Comparison of ENCODE assay signal across 25 cellular contexts in the genomic region with DNA sequence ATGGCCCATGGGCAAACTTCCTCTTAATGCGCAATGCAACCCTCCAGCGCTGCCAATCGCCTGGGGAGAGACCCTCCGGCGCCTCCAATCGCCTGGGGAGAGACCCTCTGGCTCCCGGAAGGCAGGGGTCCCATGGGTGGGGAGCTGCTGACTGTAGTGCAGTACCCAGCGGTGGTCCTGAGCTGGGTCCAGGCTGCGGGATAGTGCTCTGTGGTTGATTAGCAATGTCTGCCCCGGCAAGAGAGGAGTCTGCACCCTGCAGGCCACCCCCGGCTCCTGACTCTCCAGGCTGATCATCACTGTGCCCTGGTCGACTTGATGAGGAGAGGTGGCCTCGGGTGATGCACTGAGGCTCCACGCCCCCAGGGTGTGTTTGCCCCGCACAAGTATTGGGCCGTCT. TPM values are rescaled to one million over a fixed set of nuclear protein-coding genes. Genes with fewer than 3 reads are reported as not detected.
A peak's percentile ranks its signal among the peaks of the same experiment; 100 is the strongest.
DNase-seq lines count a peak whose midpoint lies in the region; ATAC-seq, FAIRE-seq and TF ChIP-seq lines count a peak whose summit lies in the region.
"Had no signal": no experiment of that assay in that cellular context is flagged by ENCODE, and none has a peak within 500 bp of the region (broad histone marks: within the 10 kb centered on the region; RNA-seq: fewer than 3 reads in every experiment).

No MANE protein-coding gene starts in this region.

- TF ChIP-seq RAD21 in K562 (CRISPR knock-in tag; conservative IDR thresholded peaks at IDR 0.05 in 1 of 2, IDR thresholded peaks at IDR 0.05 in 1 of 2): peak in 1 of 2 experiments; percentile 17; a peak in 1 of 4 replicates

- H3K36me3 ChIP-seq in left ventricle myocardium inferior (no peaks in the 10 kb centered on the region), K562 (ENCODE audit: control insufficient read depth, insufficient read depth, low read length) (no peaks in the 10 kb centered on the region)
- H3K36me3 ChIP-seq: heart left ventricle, SJSA1, vagina had no signal

- H3K9me3 Mint-ChIP-seq in T-helper 2 cell treated with Interferon-gamma antibody and Interleukin-4, amounts not matched to agents 5 μg/mL and 100 μg/mL, for 36 hours: peaks cover 10% of the 10 kb centered on the region
- H3K9me3 Mint-ChIP-seq: CD8-positive, alpha-beta T cell had no signal

- H3K9me1 ChIP-seq in K562 (ENCODE audit: control insufficient read depth, insufficient read depth, low read length): peaks cover 3% of the 10 kb centered on the region

- peaks cover 3% of the 10 kb centered on the region for H3K4me1 Mint-ChIP-seq in T-helper 2 cell treated with Interferon-gamma antibody and Interleukin-4, amounts not matched to agents 5 μg/mL and 100 μg/mL, for 36 hours (ENCODE audit: low read depth)

- no TSS peak for BruUV-seq in K562 (replicated peaks; lab: Mats Ljungman, UMichigan)

- TF ChIP-seq EP300 in K562 (IDR thresholded peaks at IDR 0.05; ENCODE audit: low read length): no peak

- TF ChIP-seq POLR2A in K562 (conservative IDR thresholded peaks at IDR 0.05): no peak

- FAIRE-seq in K562 (lab: Jason Lieb, UNC): no peak
- FAIRE-seq: TTC549 had no signal

- POLR2A ChIA-PET in K562 (lab: Yijun Ruan, JAX): no interaction called here

- intact Hi-C loops in Right ventricle myocardium superior (cut with DNase I): no loop called here
- intact Hi-C loops in left ventricle myocardium inferior (cut with micrococcal nuclease): no loop called here
- intact Hi-C loops in K562 (cut with micrococcal nuclease): no loop called here

- in situ Hi-C loops in K562 (cut with MboI): no loop called here

- no peak for TF ChIP-seq CTCF in left ventricle myocardium inferior (IDR thresholded peaks at IDR 0.05; ENCODE audit: borderline replicate concordance)
- TF ChIP-seq CTCF in K562 (IDR thresholded peaks at IDR 0.05 in 2 of 3, conservative IDR thresholded peaks at IDR 0.05 in 1 of 3; ENCODE audit: insufficient read depth in 2 of 3, low read depth in 1 of 3, low read length in 3 of 3): peak; percentile 27 to 42 (median 40); a peak in 3 of 6 replicates

- no peak overlapping the region for H2AFZ ChIP-seq in K562 (ENCODE audit: low read depth, low read length)

- no peak overlapping the region for H3K4me3 Mint-ChIP-seq in T-helper 2 cell treated with Interferon-gamma antibody and Interleukin-4, amounts not matched to agents 5 μg/mL and 100 μg/mL, for 36 hours
- H3K4me3 Mint-ChIP-seq: B cell; CD8-positive, alpha-beta T cell; stimulated activated naive CD8-positive, alpha-beta T cell treated with anti-CD3 and anti-CD28 coated beads, Interleukin-15, Interleukin-2, amounts not matched to agents 100 ng/mL and 50 ng/mL, for 24 hours had no signal

- no peaks in the 10 kb centered on the region for H3K36me3 Mint-ChIP-seq in T-helper 2 cell treated with Interferon-gamma antibody and Interleukin-4, amounts not matched to agents 5 μg/mL and 100 μg/mL, for 36 hours (ENCODE audit: low read depth)
- H3K36me3 Mint-ChIP-seq: CD8-positive, alpha-beta T cell had no signal

- H3K4me1 ChIP-seq in left ventricle myocardium inferior (no peaks in the 10 kb centered on the region), K562 (replicated peaks in 1 of 2; ENCODE audit: control insufficient read depth in 2 of 2, insufficient read depth in 2 of 2, low read length in 2 of 2) (peaks cover 13 to 57% of the 10 kb centered on the region in 2 experiments)
- H3K4me1 ChIP-seq: heart left ventricle, psoas muscle had no signal

- CTCF ChIA-PET in K562 (lab: Yijun Ruan, JAX; ENCODE audit: low intra/inter-chr PET ratio): no interaction called here

- no peaks in the 10 kb centered on the region for H3K27me3 Mint-ChIP-seq in T-helper 2 cell treated with Interferon-gamma antibody and Interleukin-4, amounts not matched to agents 5 μg/mL and 100 μg/mL, for 36 hours (ENCODE audit: low read depth)

- H3K4me3 ChIP-seq in left ventricle myocardium inferior (no peak overlapping the region), K562 (no peak overlapping the region)
- H3K4me3 ChIP-seq: heart left ventricle, psoas muscle, SJSA1, vagina had no signal

- H4K20me1 ChIP-seq in K562 (replicated peaks; ENCODE audit: control insufficient read depth, insufficient read depth, low read length): no peaks in the 10 kb centered on the region

- DNase-seq in Right ventricle myocardium superior (peak; percentile 29), left ventricle myocardium inferior (no peak), K562 (ENCODE audit: extremely low read depth in 1 of 4, low spot score in 3 of 4) (peak in 2 of 4 experiments; percentile 31 to 34), iPS DF 19.7 (ENCODE audit: low read depth, low spot score) (peak; percentile 40), NCI-H2171 treated with DMSO at 0.1 percent for 48 hours (lab: John Stamatoyannopoulos, UW) (no peak)
- no peak for DNase-seq in activated effector memory CD4-positive, alpha-beta T cell treated with Interleukin-2 at 50 U/mL for 16 hours
- DNase-seq in stimulated activated CD4-positive, alpha-beta T cell treated with anti-CD3 and anti-CD28 coated beads, Interleukin-15, amount 100 ng/mL, for 24 hours: no peak
- no peak for DNase-seq in T-helper 2 cell treated with Interferon-gamma antibody and Interleukin-4, amounts not matched to agents 5 μg/mL and 100 μg/mL, for 36 hours (ENCODE audit: low spot score)
- DNase-seq: activated CD4-positive, alpha-beta T cell treated with anti-CD3 and anti-CD28 coated beads for 1 hour; activated gamma-delta T cell; activated T-cell treated with anti-CD3 and anti-CD28 coated beads, Interleukin-2, amount 50 U/mL, for 1 hour; NCI-H1105 treated with DMSO at 0.1 percent for 48 hours; NCI-H2029; NCI-H2227 treated with DMSO at 0.1 percent for 48 hours; T-helper 1 cell had no signal

- no peak overlapping the region for H3K4me2 ChIP-seq in K562 (ENCODE audit: insufficient read depth, low read length)

- H3K9me3 ChIP-seq in left ventricle myocardium inferior (replicated peaks) (peaks cover 4% of the 10 kb centered on the region), K562 (replicated peaks; ENCODE audit: control insufficient read depth, insufficient read depth, low read depth, low read length) (peaks cover 10% of the 10 kb centered on the region)
- H3K9me3 ChIP-seq: psoas muscle, vagina had no signal

- H3K9ac ChIP-seq in K562 (ENCODE audit: insufficient read depth in 1 of 2, low read depth in 2 of 2, low read length in 2 of 2): no peak overlapping the region

- ATAC-seq in Right ventricle myocardium superior (ENCODE audit: poor library complexity) (no peak), K562 (peak; percentile 76)
- ATAC-seq: CD8-positive, alpha-beta T cell; heart left ventricle; left lobe of liver; psoas muscle had no signal

- H3K27ac Mint-ChIP-seq in T-helper 2 cell treated with Interferon-gamma antibody and Interleukin-4, amounts not matched to agents 5 μg/mL and 100 μg/mL, for 36 hours: no peak overlapping the region
- H3K27ac Mint-ChIP-seq: B cell; CD8-positive, alpha-beta T cell; stimulated activated naive CD8-positive, alpha-beta T cell treated with anti-CD3 and anti-CD28 coated beads, Interleukin-15, Interleukin-2, amounts not matched to agents 100 ng/mL and 50 ng/mL, for 24 hours had no signal

- 59% methylated on average over 14 of the region's 16 CpGs for WGBS in K562 (ENCODE audit: insufficient coverage, low coverage, missing lambda C conversion rate)

- no peaks in the 10 kb centered on the region for H3K79me2 ChIP-seq in K562 (ENCODE audit: control insufficient read depth, insufficient read depth, low read length)

- H3K27ac ChIP-seq in left ventricle myocardium inferior (replicated peaks) (no peak overlapping the region), K562 (ENCODE audit: extremely low read depth, low read depth, low read length) (no peak overlapping the region)
- H3K27ac ChIP-seq: epithelial cell of prostate, heart left ventricle, psoas muscle, SJSA1, vagina had no signal

- peaks cover 38% of the 10 kb centered on the region for H3K27me3 ChIP-seq in left ventricle myocardium inferior (ENCODE audit: low read depth)
- H3K27me3 ChIP-seq in K562 (ENCODE audit: control insufficient read depth in 2 of 2, insufficient read depth in 2 of 2, low read length in 2 of 2): 0 out of 5 replicates have a peak, but pooled peaks cover 0 to 4% of the 10 kb centered on the region in 2 experiments
- H3K27me3 ChIP-seq: heart left ventricle, SJSA1, vagina had no signal

TF ChIP-seq in K562, 482 proteins besides CTCF, POLR2A, EP300 and RAD21 (continues in another document):
- TF ChIP-seq SMARCE1 (IDR thresholded peaks at IDR 0.05) (no peak), ARID3A (IDR thresholded peaks at IDR 0.05; ENCODE audit: borderline replicate concordance, low read depth, low read length) (no peak)

RNA-seq across cellular contexts. Expression of gene ZNF469, which starts 44.6 kb away (rescaled TPM):
- total RNA-seq in Right ventricle myocardium superior: 0.94 TPM
- total RNA-seq in left ventricle myocardium inferior: 0.74 TPM
- total RNA-seq in K562 (2011; cell fraction: chromatin; rRNA removed; ENCODE audit: low replicate concordance): 0.04 and 0.09 TPM in 2 replicates
- 0.13 and 0.17 TPM in 2 replicates for total RNA-seq in K562 (2011; cell fraction: nucleolus; rRNA removed)
- under 0.01 and 0.08 TPM in 2 replicates for total RNA-seq in K562 (2011; cell fraction: nucleoplasm; rRNA removed)
- total RNA-seq in K562 (2014; rRNA removed): under 0.01 TPM in 1 of 2 replicates, not detected in the other
- not detected in 2 replicates for total RNA-seq in K562 (2014; rRNA removed; fragmentation: Illumina TruSeq; extraction: Trizol)
- not detected in 2 replicates for total RNA-seq in K562 (2015; rRNA removed; fragmentation: Illumina TruSeq; extraction: Trizol)
- 0.02 and 0.04 TPM in 2 replicates for total RNA-seq in K562 (2021)
- not detected in 2 replicates for polyA plus RNA-seq in K562 (2011; rRNA removed)
- polyA plus RNA-seq in K562 (2011; cell fraction: cytosol; rRNA removed): under 0.01 and 0.01 TPM in 2 replicates
- polyA plus RNA-seq in K562 (2011; cell fraction: nucleus; rRNA removed): 0.01 and 0.03 TPM in 2 replicates
- 0.01 TPM in 2 replicates for polyA plus RNA-seq in K562 (2012)
- polyA plus RNA-seq in K562 (2014; fragmentation: Illumina TruSeq; extraction: Trizol): 0.01 TPM in 1 of 2 replicates, not detected in the other
- not detected for polyA plus RNA-seq in K562 (2014; fragmentation: Nextera tagmentation; extraction: Ambion mirVana)
- 0.01 TPM in 1 of 2 replicates, not detected in the other for polyA plus RNA-seq in K562 (2014; rRNA removed)
- polyA minus RNA-seq in K562 (2011; rRNA and poly(A)+ RNA removed): under 0.01 and 0.04 TPM in 2 replicates
- polyA minus RNA-seq in K562 (2011; cell fraction: cytosol; rRNA and poly(A)+ RNA removed): 0.09 and 0.10 TPM in 2 replicates
- polyA minus RNA-seq in K562 (2011; cell fraction: nucleus; rRNA and poly(A)+ RNA removed): under 0.01 and 0.11 TPM in 2 replicates

Comparison
In these comparisons a context has a peak if more than half of its experiments do, and no peak if none do; other contexts are left out.
1. DNase-seq: peak in Right ventricle myocardium superior (single experiment) and iPS DF 19.7 (single experiment); none in left ventricle myocardium inferior (single experiment), activated effector memory CD4-positive, alpha-beta T cell treated with Interleukin-2 at 50 U/mL for 16 hours (single experiment), NCI-H2171 treated with DMSO at 0.1 percent for 48 hours (single experiment), stimulated activated CD4-positive, alpha-beta T cell treated with anti-CD3 and anti-CD28 coated beads, Interleukin-15, amount 100 ng/mL, for 24 hours (single experiment) and T-helper 2 cell treated with Interferon-gamma antibody and Interleukin-4, amounts not matched to agents 5 μg/mL and 100 μg/mL, for 36 hours (single experiment).